ENCODE assay signal across 8 cellular contexts in genomic region chr20:44650777-44651493, GRCh38. TPM values are rescaled to one million over a fixed set of nuclear protein-coding genes. Genes with fewer than 3 reads are reported as not detected.
A peak's percentile ranks its signal among the peaks of the same experiment; 100 is the strongest.
DNase-seq lines count a peak whose midpoint lies in the region; ATAC-seq and TF ChIP-seq lines count a peak whose summit lies in the region.

No MANE protein-coding gene starts in this region.

- ATAC-seq in GM21528 (IDR thresholded peaks at IDR 0.05; ENCODE audit: low FRiP score, unreplicated experiment), result no peak
- ATAC-seq in HG02763 (IDR thresholded peaks at IDR 0.05; ENCODE audit: unreplicated experiment), result no peak

- no peaks in the 10 kb centered on the region for H3K9me3 Mint-ChIP-seq in activated T-helper 2 cell treated with anti-CD3 and anti-CD28 coated beads, Interferon-gamma antibody, Interleukin-2, Interleukin-4, amounts not matched to agents 10 μg/mL and 5 μg/mL and 100 μg/mL, durations not matched to agents 14 hours and 24 hours and 36 hours

- DNase-seq in activated T-cell treated with anti-CD3 and anti-CD28 coated beads for 24 hours (ENCODE audit: low read depth) (peak; percentile 17), activated T-cell treated with anti-CD3 and anti-CD28 coated beads for 4 hours (no peak), right atrium auricular region (ENCODE audit: low spot score) (no peak), EL (no peak)
- DNase-seq in activated T-helper 2 cell treated with anti-CD3 and anti-CD28 coated beads, Interferon-gamma antibody, Interleukin-2, Interleukin-4, amounts not matched to agents 10 μg/mL and 5 μg/mL and 100 μg/mL, durations not matched to agents 14 hours and 24 hours and 36 hours (ENCODE audit: low spot score), result peak; percentile 30

- intact Hi-C loops in activated T-helper 2 cell treated with anti-CD3 and anti-CD28 coated beads, Interferon-gamma antibody, Interleukin-2, Interleukin-4, amounts not matched to agents 10 μg/mL and 5 μg/mL and 100 μg/mL, durations not matched to agents 14 hours and 24 hours and 36 hours (cut with micrococcal nuclease), result no loop called here

- no peaks in the 10 kb centered on the region for H3K36me3 ChIP-seq in right atrium auricular region

- no peak for TF ChIP-seq CTCF in right atrium auricular region (IDR thresholded peaks at IDR 0.05)

- peak overlapping the region; percentile 66 for H3K27ac Mint-ChIP-seq in activated T-helper 2 cell treated with anti-CD3 and anti-CD28 coated beads, Interferon-gamma antibody, Interleukin-2, Interleukin-4, amounts not matched to agents 10 μg/mL and 5 μg/mL and 100 μg/mL, durations not matched to agents 14 hours and 24 hours and 36 hours

- peaks cover 0 to 53% of the 10 kb centered on the region in 2 donors for H3K4me1 ChIP-seq in right atrium auricular region

- H3K27me3 Mint-ChIP-seq in activated T-helper 2 cell treated with anti-CD3 and anti-CD28 coated beads, Interferon-gamma antibody, Interleukin-2, Interleukin-4, amounts not matched to agents 10 μg/mL and 5 μg/mL and 100 μg/mL, durations not matched to agents 14 hours and 24 hours and 36 hours (ENCODE audit: low read depth), result peaks cover 4% of the 10 kb centered on the region

- H3K4me3 ChIP-seq in right atrium auricular region, result peak overlapping the region; percentile 70 to 85
- H3K4me3 ChIP-seq in skin epidermis, result peak overlapping the region; percentile 61 to 89 (median 71)

- H3K4me1 Mint-ChIP-seq in activated T-helper 2 cell treated with anti-CD3 and anti-CD28 coated beads, Interferon-gamma antibody, Interleukin-2, Interleukin-4, amounts not matched to agents 10 μg/mL and 5 μg/mL and 100 μg/mL, durations not matched to agents 14 hours and 24 hours and 36 hours (ENCODE audit: low read depth), result peaks cover 45% of the 10 kb centered on the region

- peak overlapping the region; percentile 85 to 87 for H3K27ac ChIP-seq in right atrium auricular region
- peak overlapping the region in 20 of 21 experiments; percentile 68 to 91 (median 80) for H3K27ac ChIP-seq in skin epidermis

- H3K4me3 Mint-ChIP-seq in activated T-helper 2 cell treated with anti-CD3 and anti-CD28 coated beads, Interferon-gamma antibody, Interleukin-2, Interleukin-4, amounts not matched to agents 10 μg/mL and 5 μg/mL and 100 μg/mL, durations not matched to agents 14 hours and 24 hours and 36 hours (ENCODE audit: low read depth), result peak overlapping the region; percentile 83

- H3K36me3 Mint-ChIP-seq in activated T-helper 2 cell treated with anti-CD3 and anti-CD28 coated beads, Interferon-gamma antibody, Interleukin-2, Interleukin-4, amounts not matched to agents 10 μg/mL and 5 μg/mL and 100 μg/mL, durations not matched to agents 14 hours and 24 hours and 36 hours (ENCODE audit: low read depth), result peaks cover 16% of the 10 kb centered on the region

- no peaks in the 10 kb centered on the region for H3K9me3 ChIP-seq in right atrium auricular region

- H3K27me3 ChIP-seq in right atrium auricular region, result no peaks in the 10 kb centered on the region

RNA-seq across cellular contexts. Expression of gene ADA, which starts 0.6 kb away (rescaled TPM):
- 33.3 and 34.5 TPM in 2 replicates for total RNA-seq in activated T-helper 2 cell treated with anti-CD3 and anti-CD28 coated beads, Interferon-gamma antibody, Interleukin-2, Interleukin-4, amounts not matched to agents 10 μg/mL and 5 μg/mL and 100 μg/mL, durations not matched to agents 14 hours and 24 hours and 36 hours
- total RNA-seq in right atrium auricular region, result 10 to 100 TPM in 1 of 2 donors, 1 to 10 TPM in 1; 6.3 to 16.7 TPM

Comparison
In these comparisons a context has a peak if more than half of its experiments do, and no peak if none do; other contexts are left out.
1. DNase-seq: peak in activated T-cell treated with anti-CD3 and anti-CD28 coated beads for 24 hours (single experiment) and activated T-helper 2 cell treated with anti-CD3 and anti-CD28 coated beads, Interferon-gamma antibody, Interleukin-2, Interleukin-4, amounts not matched to agents 10 μg/mL and 5 μg/mL and 100 μg/mL, durations not matched to agents 14 hours and 24 hours and 36 hours (single experiment); none in activated T-cell treated with anti-CD3 and anti-CD28 coated beads for 4 hours (single experiment), right atrium auricular region (single experiment) and EL (single experiment).